Comparison of ENCODE assay signal across 14 cellular contexts in the genomic region with DNA sequence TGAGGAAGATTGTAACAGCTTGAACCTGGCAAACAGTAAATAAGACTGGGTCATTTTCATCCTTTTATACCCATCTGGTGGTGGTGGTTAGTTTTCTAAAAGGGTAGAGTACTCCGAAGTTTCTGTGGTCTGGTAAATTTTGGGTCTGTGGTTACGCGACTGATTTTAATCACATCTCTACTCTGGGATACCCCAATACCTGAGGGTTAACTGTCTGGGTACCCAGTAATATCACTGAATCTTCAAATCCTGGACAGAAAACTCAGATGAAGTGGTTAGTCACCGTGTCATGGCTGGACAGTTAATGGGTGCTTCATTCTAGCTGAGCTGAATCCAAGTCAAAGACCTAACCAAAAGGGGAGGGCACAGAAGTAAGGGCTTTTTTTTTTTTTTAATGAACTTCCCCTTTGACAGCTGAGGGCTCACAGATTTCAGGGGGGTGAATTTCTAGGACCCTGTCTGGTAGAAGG.
"Had no signal": no experiment of that assay in that cellular context is flagged by ENCODE, and none has a peak within 500 bp of the region (broad histone marks: within the 10 kb centered on the region; RNA-seq: fewer than 3 reads in every experiment).

No MANE protein-coding gene starts in this region.

- ATAC-seq: left cardiac atrium, lower lobe of right lung had no signal

- H3K27ac Mint-ChIP-seq: activated naive CD4-positive, alpha-beta T cell treated with anti-CD3 and anti-CD28 coated beads, Interleukin-2, amount 50 U/mL, for 24 hours; immature natural killer cell had no signal

- H3K4me3 ChIP-seq: dorsolateral prefrontal cortex, lower lobe of right lung, smooth muscle cell, upper lobe of left lung had no signal

- H3K27ac ChIP-seq: dorsolateral prefrontal cortex, lower lobe of right lung, upper lobe of left lung, VCaP had no signal

- H3K36me3 ChIP-seq: lower lobe of right lung, upper lobe of left lung had no signal

- H3K36me3 Mint-ChIP-seq: activated naive CD4-positive, alpha-beta T cell treated with anti-CD3 and anti-CD28 coated beads, Interleukin-2, amount 50 U/mL, for 24 hours; immature natural killer cell had no signal

- H3K9me3 Mint-ChIP-seq: activated naive CD4-positive, alpha-beta T cell treated with anti-CD3 and anti-CD28 coated beads, Interleukin-2, amount 50 U/mL, for 24 hours; immature natural killer cell had no signal

- H3K4me1 ChIP-seq: lower lobe of right lung, upper lobe of left lung had no signal

- DNase-seq: activated CD4-positive, alpha-beta T cell treated with anti-CD3 and anti-CD28 coated beads for 48 hours; activated CD8-positive, alpha-beta memory T cell treated with anti-CD3 and anti-CD28 coated beads for 24 hours; anterior cingulate cortex; dorsolateral prefrontal cortex; immature natural killer cell; left cardiac atrium; lower lobe of right lung; midbrain; posterior cingulate gyrus; stimulated activated naive CD4-positive, alpha-beta T cell treated with Interleukin-2 at 50 U/mL for 16 hours; upper lobe of left lung had no signal

- H3K27me3 ChIP-seq: upper lobe of left lung had no signal

- H3K9me3 ChIP-seq: lower lobe of right lung, upper lobe of left lung had no signal

- H3K4me1 Mint-ChIP-seq: immature natural killer cell had no signal

- H3K4me3 Mint-ChIP-seq: activated naive CD4-positive, alpha-beta T cell treated with anti-CD3 and anti-CD28 coated beads, Interleukin-2, amount 50 U/mL, for 24 hours; immature natural killer cell had no signal
